Comparison of ENCODE assay signal across 7 cellular contexts in genomic region chr17:40093580-40094201, GRCh38. TPM values are rescaled to one million over a fixed set of nuclear protein-coding genes. Genes with fewer than 3 reads are reported as not detected.
A peak's percentile ranks its signal among the peaks of the same experiment; 100 is the strongest.
DNase-seq lines count a peak whose midpoint lies in the region; ATAC-seq, FAIRE-seq and TF ChIP-seq lines count a peak whose summit lies in the region.
"Had no signal": no experiment of that assay in that cellular context is flagged by ENCODE, and none has a peak within 500 bp of the region (broad histone marks: within the 10 kb centered on the region; RNA-seq: fewer than 3 reads in every experiment).

No MANE protein-coding gene starts in this region.

- H3K4me1 ChIP-seq in BLaER1 (peaks cover 94% of the 10 kb centered on the region), K562 (replicated peaks in 1 of 2; ENCODE audit: control insufficient read depth in 2 of 2, insufficient read depth in 2 of 2, low read length in 2 of 2) (peaks cover 14 to 44% of the 10 kb centered on the region in 2 experiments)

- H3K27ac Mint-ChIP-seq in naive B cell: peak overlapping the region in 4 of 6 donors; percentile 50 to 96 (median 65)
- no peak overlapping the region for H3K27ac Mint-ChIP-seq in activated T-helper 1 cell treated with anti-CD3 and anti-CD28 coated beads, Interleukin-12 subunit alpha, Interleukin-12 subunit beta, Interleukin-2, Interleukin-4 antibody, amounts not matched to agents 30 ng/mL and 10 ng/mL and 1 ng/mL, durations not matched to agents 14 hours and 24 hours and 36 hours

- H3K4me3 ChIP-seq in BLaER1: peak overlapping the region; percentile 62
- no peak overlapping the region for H3K4me3 ChIP-seq in K562

- BruUV-seq in K562 (replicated peaks; lab: Mats Ljungman, UMichigan): no TSS peak

- H3K27me3 Mint-ChIP-seq in naive B cell: no peaks in the 10 kb centered on the region
- peaks cover 4% of the 10 kb centered on the region for H3K27me3 Mint-ChIP-seq in activated T-helper 1 cell treated with anti-CD3 and anti-CD28 coated beads, Interleukin-12 subunit alpha, Interleukin-12 subunit beta, Interleukin-2, Interleukin-4 antibody, amounts not matched to agents 30 ng/mL and 10 ng/mL and 1 ng/mL, durations not matched to agents 14 hours and 24 hours and 36 hours (ENCODE audit: insufficient read depth)

- H3K4me2 ChIP-seq in BLaER1: peak overlapping the region; percentile 99
- no peak overlapping the region for H3K4me2 ChIP-seq in K562 (ENCODE audit: insufficient read depth, low read length)

- H3K36me3 ChIP-seq in BLaER1 (peaks cover 42% of the 10 kb centered on the region), K562 (ENCODE audit: control insufficient read depth, insufficient read depth, low read length) (peaks cover 82% of the 10 kb centered on the region; the same call in 2 of the 3 replicates)

- no peak for TF ChIP-seq EP300 in K562 (IDR thresholded peaks at IDR 0.05; ENCODE audit: low read length)

- peak overlapping the region in 1 of 8 donors; percentile 28 for H3K4me3 Mint-ChIP-seq in naive B cell
- H3K4me3 Mint-ChIP-seq in activated T-helper 1 cell treated with anti-CD3 and anti-CD28 coated beads, Interleukin-12 subunit alpha, Interleukin-12 subunit beta, Interleukin-2, Interleukin-4 antibody, amounts not matched to agents 30 ng/mL and 10 ng/mL and 1 ng/mL, durations not matched to agents 14 hours and 24 hours and 36 hours: no peak overlapping the region

- H3K27me3 ChIP-seq in BLaER1: no peaks in the 10 kb centered on the region
- H3K27me3 ChIP-seq in K562 (ENCODE audit: control insufficient read depth in 2 of 2, insufficient read depth in 2 of 2, low read length in 2 of 2): no peaks in the 10 kb centered on the region

- CTCF ChIA-PET in K562 (lab: Yijun Ruan, JAX; ENCODE audit: low intra/inter-chr PET ratio): no interaction called here

- peak; percentile 6 for FAIRE-seq in K562 (lab: Jason Lieb, UNC)

- H3K4me1 Mint-ChIP-seq in naive B cell: peaks cover 46 to 51% (median 50%) of the 10 kb centered on the region in 3 donors
- peaks cover 41% of the 10 kb centered on the region for H3K4me1 Mint-ChIP-seq in activated T-helper 1 cell treated with anti-CD3 and anti-CD28 coated beads, Interleukin-12 subunit alpha, Interleukin-12 subunit beta, Interleukin-2, Interleukin-4 antibody, amounts not matched to agents 30 ng/mL and 10 ng/mL and 1 ng/mL, durations not matched to agents 14 hours and 24 hours and 36 hours (ENCODE audit: low read depth)

- H3K9me1 ChIP-seq in K562 (ENCODE audit: control insufficient read depth, insufficient read depth, low read length): peaks cover 4% of the 10 kb centered on the region

- H2AFZ ChIP-seq in K562 (ENCODE audit: low read depth, low read length): no peak overlapping the region

- peaks cover 15% of the 10 kb centered on the region for H3K79me2 ChIP-seq in K562 (ENCODE audit: control insufficient read depth, insufficient read depth, low read length)

- intact Hi-C loops in K562 (cut with micrococcal nuclease): no loop called here
- intact Hi-C loops in activated T-helper 1 cell treated with anti-CD3 and anti-CD28 coated beads, Interleukin-12 subunit alpha, Interleukin-12 subunit beta, Interleukin-2, Interleukin-4 antibody, amounts not matched to agents 30 ng/mL and 10 ng/mL and 1 ng/mL, durations not matched to agents 14 hours and 24 hours and 36 hours (cut with micrococcal nuclease): loop anchor here (10.0 kb wide), 1 partner anchor 319 kb away; no protein-coding TSS in a partner anchor

- in situ Hi-C loops in K562 (cut with MboI): no loop called here

- no peak for TF ChIP-seq RAD21 in K562 (CRISPR knock-in tag; conservative IDR thresholded peaks at IDR 0.05 in 1 of 2, IDR thresholded peaks at IDR 0.05 in 1 of 2)

- peak overlapping the region; percentile 99 for H3K27ac ChIP-seq in BLaER1
- H3K27ac ChIP-seq in K562 (ENCODE audit: extremely low read depth, low read depth, low read length): no peak overlapping the region

- DNase-seq in K562 (ENCODE audit: extremely low read depth in 1 of 4, low spot score in 3 of 4) (no peak), naive B cell (no peak), NCI-H1694 (lab: John Stamatoyannopoulos, UW) (no peak), NCI-H1105 treated with DMSO at 0.1 percent for 48 hours (lab: John Stamatoyannopoulos, UW) (no peak)
- no peak for DNase-seq in activated T-helper 1 cell treated with anti-CD3 and anti-CD28 coated beads, Interleukin-12 subunit alpha, Interleukin-12 subunit beta, Interleukin-2, Interleukin-4 antibody, amounts not matched to agents 30 ng/mL and 10 ng/mL and 1 ng/mL, durations not matched to agents 14 hours and 24 hours and 36 hours (ENCODE audit: low spot score)
- DNase-seq: RPMI8226 had no signal

- H3K9ac ChIP-seq in BLaER1 (peak overlapping the region; percentile 84), K562 (ENCODE audit: insufficient read depth in 1 of 2, low read depth in 2 of 2, low read length in 2 of 2) (no peak overlapping the region)

- H3K9me3 ChIP-seq in BLaER1 (no peaks in the 10 kb centered on the region), K562 (replicated peaks; ENCODE audit: control insufficient read depth, insufficient read depth, low read depth, low read length) (no peaks in the 10 kb centered on the region)

- TF ChIP-seq CTCF in K562 (IDR thresholded peaks at IDR 0.05 in 2 of 3, conservative IDR thresholded peaks at IDR 0.05 in 1 of 3; ENCODE audit: insufficient read depth in 2 of 3, low read depth in 1 of 3, low read length in 3 of 3): no peak

- H3K36me3 Mint-ChIP-seq in naive B cell: peaks cover 10 to 43% of the 10 kb centered on the region in 2 donors
- peaks cover 41% of the 10 kb centered on the region for H3K36me3 Mint-ChIP-seq in activated T-helper 1 cell treated with anti-CD3 and anti-CD28 coated beads, Interleukin-12 subunit alpha, Interleukin-12 subunit beta, Interleukin-2, Interleukin-4 antibody, amounts not matched to agents 30 ng/mL and 10 ng/mL and 1 ng/mL, durations not matched to agents 14 hours and 24 hours and 36 hours (ENCODE audit: low read depth)

- no peaks in the 10 kb centered on the region for H4K20me1 ChIP-seq in BLaER1
- H4K20me1 ChIP-seq in K562 (replicated peaks; ENCODE audit: control insufficient read depth, insufficient read depth, low read length): no peaks in the 10 kb centered on the region

- WGBS in K562 (ENCODE audit: insufficient coverage, low coverage, missing lambda C conversion rate): 85% methylated on average over 12 of the region's 16 CpGs

- peaks cover 0 to 2% (median 0%) of the 10 kb centered on the region in 7 donors for H3K9me3 Mint-ChIP-seq in naive B cell
- H3K9me3 Mint-ChIP-seq in activated T-helper 1 cell treated with anti-CD3 and anti-CD28 coated beads, Interleukin-12 subunit alpha, Interleukin-12 subunit beta, Interleukin-2, Interleukin-4 antibody, amounts not matched to agents 30 ng/mL and 10 ng/mL and 1 ng/mL, durations not matched to agents 14 hours and 24 hours and 36 hours: no peaks in the 10 kb centered on the region

- TF ChIP-seq POLR2A in K562 (conservative IDR thresholded peaks at IDR 0.05): no peak

- POLR2A ChIA-PET in K562 (lab: Yijun Ruan, JAX): interaction anchor here (0.6 to 2.2 kb wide), 7 partner anchors 11 to 406 kb away, joined by 3 to 9 read pairs (median 5); partner anchors contain the start of gene PGAP3

- no peak for ATAC-seq in K562
- no peak for ATAC-seq in naive B cell (ENCODE audit: low read depth in 2 of 2)

RNA-seq across cellular contexts. Expression of gene NR1D1, which starts 6.7 kb away (rescaled TPM):
- 2.3 and 7.8 TPM in 2 replicates for total RNA-seq in K562 (2011; cell fraction: chromatin; rRNA removed; ENCODE audit: low replicate concordance)
- 3.6 and 4.0 TPM in 2 replicates for total RNA-seq in K562 (2011; cell fraction: nucleolus; rRNA removed)
- total RNA-seq in K562 (2011; cell fraction: nucleoplasm; rRNA removed): 3.1 and 3.2 TPM in 2 replicates
- total RNA-seq in K562 (2014; rRNA removed) (0.78 and 1.00 TPM in 2 replicates), K562 (2014; rRNA removed; fragmentation: Illumina TruSeq; extraction: Trizol) (0.32 and 0.47 TPM in 2 replicates), K562 (2015; rRNA removed; fragmentation: Illumina TruSeq; extraction: Trizol) (0.65 and 1.2 TPM in 2 replicates), K562 (2021) (6.6 and 7.7 TPM in 2 replicates)
- polyA plus RNA-seq in K562 (2011; rRNA removed) (0.25 and 0.41 TPM in 2 replicates), K562 (2014; fragmentation: Illumina TruSeq; extraction: Trizol) (4.7 and 6.9 TPM in 2 replicates), K562 (2014; fragmentation: Nextera tagmentation; extraction: Ambion mirVana) (under 1 TPM; 0.27 TPM), K562 (2014; rRNA removed) (1.4 and 2.0 TPM in 2 replicates), naive B cell (ENCODE audit: low read depth in 6 of 6) (1 to 10 TPM in 5 of 6 donors, not detected in 1; 1.1 to 2.9 (median 2.1) TPM)
- 0.21 and 0.89 TPM in 2 replicates for polyA plus RNA-seq in K562 (2011; cell fraction: cytosol; rRNA removed)
- polyA plus RNA-seq in K562 (2011; cell fraction: nucleus; rRNA removed): 1.3 and 5.0 TPM in 2 replicates
- 5.3 and 5.4 TPM in 2 replicates for polyA plus RNA-seq in K562 (2012)
- polyA minus RNA-seq in K562 (2011; rRNA and poly(A)+ RNA removed): 0.42 and 0.63 TPM in 2 replicates
- polyA minus RNA-seq in K562 (2011; cell fraction: cytosol; rRNA and poly(A)+ RNA removed): 0.46 and 3.3 TPM in 2 replicates
- 2.2 and 2.6 TPM in 2 replicates for polyA minus RNA-seq in K562 (2011; cell fraction: nucleus; rRNA and poly(A)+ RNA removed)
- 8.7 and 9.6 TPM in 2 replicates for total RNA-seq in activated T-helper 1 cell treated with anti-CD3 and anti-CD28 coated beads, Interleukin-12 subunit alpha, Interleukin-12 subunit beta, Interleukin-2, Interleukin-4 antibody, amounts not matched to agents 30 ng/mL and 10 ng/mL and 1 ng/mL, durations not matched to agents 14 hours and 24 hours and 36 hours

RNA-seq across cellular contexts. Expression of gene MSL1, which starts 28.1 kb away (rescaled TPM):
- 152 and 243 TPM in 2 replicates for total RNA-seq in K562 (2011; cell fraction: chromatin; rRNA removed; ENCODE audit: low replicate concordance)
- 80.5 and 93.3 TPM in 2 replicates for total RNA-seq in K562 (2011; cell fraction: nucleolus; rRNA removed)
- total RNA-seq in K562 (2011; cell fraction: nucleoplasm; rRNA removed): 126 and 148 TPM in 2 replicates
- total RNA-seq in K562 (2014; rRNA removed): 51.7 and 52.4 TPM in 2 replicates
- total RNA-seq in K562 (2014; rRNA removed; fragmentation: Illumina TruSeq; extraction: Trizol): 61.9 and 64.9 TPM in 2 replicates
- total RNA-seq in K562 (2015; rRNA removed; fragmentation: Illumina TruSeq; extraction: Trizol): 77.8 and 91.8 TPM in 2 replicates
- total RNA-seq in K562 (2021): 48.6 and 61.8 TPM in 2 replicates
- polyA plus RNA-seq in K562 (2011; rRNA removed): 48.0 and 66.7 TPM in 2 replicates
- 15.6 and 17.6 TPM in 2 replicates for polyA plus RNA-seq in K562 (2011; cell fraction: cytosol; rRNA removed)
- polyA plus RNA-seq in K562 (2011; cell fraction: nucleus; rRNA removed): 122 and 128 TPM in 2 replicates
- polyA plus RNA-seq in K562 (2012): 40.1 and 52.3 TPM in 2 replicates
- polyA plus RNA-seq in K562 (2014; fragmentation: Illumina TruSeq; extraction: Trizol): 99.3 and 120 TPM in 2 replicates
- 10 to 100 TPM; 13.8 to 13.9 TPM for polyA plus RNA-seq in K562 (2014; fragmentation: Nextera tagmentation; extraction: Ambion mirVana)
- polyA plus RNA-seq in K562 (2014; rRNA removed): 62.8 and 74.1 TPM in 2 replicates
- polyA minus RNA-seq in K562 (2011; rRNA and poly(A)+ RNA removed): 56.6 and 69.1 TPM in 2 replicates
- 16.1 and 30.2 TPM in 2 replicates for polyA minus RNA-seq in K562 (2011; cell fraction: cytosol; rRNA and poly(A)+ RNA removed)
- 40.7 and 50.6 TPM in 2 replicates for polyA minus RNA-seq in K562 (2011; cell fraction: nucleus; rRNA and poly(A)+ RNA removed)
- 10 to 100 TPM in 2 of 6 donors, 1 to 10 TPM in 4; 7.7 to 13.1 (median 9.2) TPM for polyA plus RNA-seq in naive B cell (ENCODE audit: low read depth in 6 of 6)
- 87.6 and 88.2 TPM in 2 replicates for total RNA-seq in activated T-helper 1 cell treated with anti-CD3 and anti-CD28 coated beads, Interleukin-12 subunit alpha, Interleukin-12 subunit beta, Interleukin-2, Interleukin-4 antibody, amounts not matched to agents 30 ng/mL and 10 ng/mL and 1 ng/mL, durations not matched to agents 14 hours and 24 hours and 36 hours

RNA-seq across cellular contexts. Expression of gene THRA, which starts 30.9 kb away (rescaled TPM):
- 10.8 and 15.6 TPM in 2 replicates for total RNA-seq in K562 (2011; cell fraction: chromatin; rRNA removed; ENCODE audit: low replicate concordance)
- total RNA-seq in K562 (2011; cell fraction: nucleolus; rRNA removed): 7.5 and 8.0 TPM in 2 replicates
- 10.3 and 15.7 TPM in 2 replicates for total RNA-seq in K562 (2011; cell fraction: nucleoplasm; rRNA removed)
- 13.8 and 18.9 TPM in 2 replicates for total RNA-seq in K562 (2014; rRNA removed)
- 7.5 and 9.1 TPM in 2 replicates for total RNA-seq in K562 (2014; rRNA removed; fragmentation: Illumina TruSeq; extraction: Trizol)
- total RNA-seq in K562 (2015; rRNA removed; fragmentation: Illumina TruSeq; extraction: Trizol): 12.2 and 13.2 TPM in 2 replicates
- total RNA-seq in K562 (2021): 22.7 and 23.4 TPM in 2 replicates
- 8.3 and 9.3 TPM in 2 replicates for polyA plus RNA-seq in K562 (2011; rRNA removed)
- 7.8 and 12.5 TPM in 2 replicates for polyA plus RNA-seq in K562 (2011; cell fraction: cytosol; rRNA removed)
- polyA plus RNA-seq in K562 (2011; cell fraction: nucleus; rRNA removed): 7.3 and 15.8 TPM in 2 replicates
- 20.0 TPM in 2 replicates for polyA plus RNA-seq in K562 (2012)
- 19.7 and 21.6 TPM in 2 replicates for polyA plus RNA-seq in K562 (2014; fragmentation: Illumina TruSeq; extraction: Trizol)
- polyA plus RNA-seq in K562 (2014; fragmentation: Nextera tagmentation; extraction: Ambion mirVana): under 1 TPM; 0.34 to 0.50 TPM
- polyA plus RNA-seq in K562 (2014; rRNA removed): 12.7 and 13.8 TPM in 2 replicates
- polyA minus RNA-seq in K562 (2011; rRNA and poly(A)+ RNA removed): 5.8 and 9.7 TPM in 2 replicates
- 6.3 and 7.9 TPM in 2 replicates for polyA minus RNA-seq in K562 (2011; cell fraction: cytosol; rRNA and poly(A)+ RNA removed)
- polyA minus RNA-seq in K562 (2011; cell fraction: nucleus; rRNA and poly(A)+ RNA removed): 2.3 and 2.6 TPM in 2 replicates
- polyA plus RNA-seq in naive B cell (ENCODE audit: low read depth in 6 of 6): 1 to 10 TPM; 1.9 to 5.3 (median 4.7) TPM
- 2.9 and 3.5 TPM in 2 replicates for total RNA-seq in activated T-helper 1 cell treated with anti-CD3 and anti-CD28 coated beads, Interleukin-12 subunit alpha, Interleukin-12 subunit beta, Interleukin-2, Interleukin-4 antibody, amounts not matched to agents 30 ng/mL and 10 ng/mL and 1 ng/mL, durations not matched to agents 14 hours and 24 hours and 36 hours

RNA-seq across cellular contexts. Expression of gene MED24, which starts 39.5 kb away (rescaled TPM):
- total RNA-seq in K562 (2011; cell fraction: chromatin; rRNA removed; ENCODE audit: low replicate concordance): 361 and 745 TPM in 2 replicates
- 434 and 442 TPM in 2 replicates for total RNA-seq in K562 (2011; cell fraction: nucleolus; rRNA removed)
- total RNA-seq in K562 (2011; cell fraction: nucleoplasm; rRNA removed): 293 and 327 TPM in 2 replicates
- total RNA-seq in K562 (2014; rRNA removed) (40.0 and 50.2 TPM in 2 replicates), K562 (2014; rRNA removed; fragmentation: Illumina TruSeq; extraction: Trizol) (40.3 and 48.9 TPM in 2 replicates), K562 (2015; rRNA removed; fragmentation: Illumina TruSeq; extraction: Trizol) (48.2 and 53.5 TPM in 2 replicates), K562 (2021) (102 and 108 TPM in 2 replicates)
- polyA plus RNA-seq in K562 (2011; rRNA removed) (76.3 and 110 TPM in 2 replicates), K562 (2014; fragmentation: Illumina TruSeq; extraction: Trizol) (117 and 129 TPM in 2 replicates), K562 (2014; fragmentation: Nextera tagmentation; extraction: Ambion mirVana) (1 to 10 TPM; 5.9 to 8.3 TPM), K562 (2014; rRNA removed) (73.3 and 74.8 TPM in 2 replicates), naive B cell (ENCODE audit: low read depth in 6 of 6) (10 to 100 TPM; 44.9 to 58.9 (median 47.6) TPM)
- 70.1 and 113 TPM in 2 replicates for polyA plus RNA-seq in K562 (2011; cell fraction: cytosol; rRNA removed)
- 331 and 574 TPM in 2 replicates for polyA plus RNA-seq in K562 (2011; cell fraction: nucleus; rRNA removed)
- polyA plus RNA-seq in K562 (2012): 97.7 and 114 TPM in 2 replicates
- 79.0 and 96.5 TPM in 2 replicates for polyA minus RNA-seq in K562 (2011; rRNA and poly(A)+ RNA removed)
- polyA minus RNA-seq in K562 (2011; cell fraction: cytosol; rRNA and poly(A)+ RNA removed): 80.5 and 119 TPM in 2 replicates
- polyA minus RNA-seq in K562 (2011; cell fraction: nucleus; rRNA and poly(A)+ RNA removed): 146 and 149 TPM in 2 replicates
- total RNA-seq in activated T-helper 1 cell treated with anti-CD3 and anti-CD28 coated beads, Interleukin-12 subunit alpha, Interleukin-12 subunit beta, Interleukin-2, Interleukin-4 antibody, amounts not matched to agents 30 ng/mL and 10 ng/mL and 1 ng/mL, durations not matched to agents 14 hours and 24 hours and 36 hours: 113 and 120 TPM in 2 replicates

RNA-seq across cellular contexts. Expression of gene CASC3, which starts 46.6 kb away (rescaled TPM):
- total RNA-seq in K562 (2011; cell fraction: chromatin; rRNA removed; ENCODE audit: low replicate concordance): 240 and 242 TPM in 2 replicates
- 98.2 and 103 TPM in 2 replicates for total RNA-seq in K562 (2011; cell fraction: nucleolus; rRNA removed)
- total RNA-seq in K562 (2011; cell fraction: nucleoplasm; rRNA removed): 184 and 228 TPM in 2 replicates
- total RNA-seq in K562 (2014; rRNA removed) (21.5 and 30.8 TPM in 2 replicates), K562 (2014; rRNA removed; fragmentation: Illumina TruSeq; extraction: Trizol) (38.2 and 38.7 TPM in 2 replicates), K562 (2015; rRNA removed; fragmentation: Illumina TruSeq; extraction: Trizol) (34.4 and 36.5 TPM in 2 replicates), K562 (2021) (57.5 and 61.1 TPM in 2 replicates)
- polyA plus RNA-seq in K562 (2011; rRNA removed) (43.3 and 51.8 TPM in 2 replicates), K562 (2014; fragmentation: Illumina TruSeq; extraction: Trizol) (56.5 and 65.1 TPM in 2 replicates), K562 (2014; fragmentation: Nextera tagmentation; extraction: Ambion mirVana) (10 to 100 TPM; 12.5 to 16.9 TPM), K562 (2014; rRNA removed) (35.2 and 38.9 TPM in 2 replicates), naive B cell (ENCODE audit: low read depth in 6 of 6) (10 to 100 TPM; 31.8 to 60.5 (median 44.5) TPM)
- polyA plus RNA-seq in K562 (2011; cell fraction: cytosol; rRNA removed): 29.1 and 32.3 TPM in 2 replicates
- polyA plus RNA-seq in K562 (2011; cell fraction: nucleus; rRNA removed): 191 and 220 TPM in 2 replicates
- polyA plus RNA-seq in K562 (2012): 48.8 and 57.5 TPM in 2 replicates
- 30.6 and 33.1 TPM in 2 replicates for polyA minus RNA-seq in K562 (2011; rRNA and poly(A)+ RNA removed)
- 13.3 and 20.1 TPM in 2 replicates for polyA minus RNA-seq in K562 (2011; cell fraction: cytosol; rRNA and poly(A)+ RNA removed)
- polyA minus RNA-seq in K562 (2011; cell fraction: nucleus; rRNA and poly(A)+ RNA removed): 26.1 and 31.4 TPM in 2 replicates
- total RNA-seq in activated T-helper 1 cell treated with anti-CD3 and anti-CD28 coated beads, Interleukin-12 subunit alpha, Interleukin-12 subunit beta, Interleukin-2, Interleukin-4 antibody, amounts not matched to agents 30 ng/mL and 10 ng/mL and 1 ng/mL, durations not matched to agents 14 hours and 24 hours and 36 hours: 117 TPM in 2 replicates
